Comparison of ENCODE assay signal across 7 cellular contexts in genomic region chr5:146761809-146762208, GRCh38.
"Had no signal": no experiment of that assay in that cellular context is flagged by ENCODE, and none has a peak within 500 bp of the region (broad histone marks: within the 10 kb centered on the region; RNA-seq: fewer than 3 reads in every experiment).

No MANE protein-coding gene starts in this region.

- H3K4me1 Mint-ChIP-seq: IgD-negative memory B cell had no signal

- DNase-seq: GM23248, GOT3, H7, HFFc6 had no signal

- H3K9ac ChIP-seq: GM23248 had no signal

- H3K27me3 Mint-ChIP-seq: IgD-negative memory B cell had no signal

- H3K27ac ChIP-seq: GM23248 had no signal

- H2AFZ ChIP-seq: GM23248 had no signal

- H3K36me3 ChIP-seq: HAP-1 had no signal

- ATAC-seq: HCT116 had no signal

- H3K27ac Mint-ChIP-seq: HFFc6, IgD-negative memory B cell had no signal

- H3K4me3 ChIP-seq: GM23248, HAP-1 had no signal

- H3K36me3 Mint-ChIP-seq: IgD-negative memory B cell had no signal

- H3K9me3 ChIP-seq: HAP-1 had no signal

- H3K4me3 Mint-ChIP-seq: HFFc6, IgD-negative memory B cell had no signal
